16 cellular contexts compared by ENCODE assay signal in genomic region chr6:160160450-160160849, GRCh38. TPM values are rescaled to one million over a fixed set of nuclear protein-coding genes. Genes with fewer than 3 reads are reported as not detected.
DNase-seq lines count a peak whose midpoint lies in the region; ATAC-seq, FAIRE-seq and TF ChIP-seq lines count a peak whose summit lies in the region.
"Had no signal": no experiment of that assay in that cellular context is flagged by ENCODE, and none has a peak within 500 bp of the region (broad histone marks: within the 10 kb centered on the region; RNA-seq: fewer than 3 reads in every experiment).

No MANE protein-coding gene starts in this region.

- intact Hi-C loops in activated CD8-positive, alpha-beta T cell treated with anti-CD3 and anti-CD28 coated beads for 36 hours (cut with micrococcal nuclease) = no loop called here

- H2AFZ ChIP-seq in GM23338 = peak overlapping the region; percentile 50

- no peaks in the 10 kb centered on the region for H3F3A ChIP-seq in GM23338 (replicated peaks; ENCODE audit: low read depth)

- peaks cover 4% of the 10 kb centered on the region; the same call in 2 of the 3 replicates for H3K9me3 Mint-ChIP-seq in GM23338
- peaks cover 4% of the 10 kb centered on the region for H3K9me3 Mint-ChIP-seq in osteocyte (ENCODE audit: unreplicated experiment)
- H3K9me3 Mint-ChIP-seq in activated CD8-positive, alpha-beta T cell treated with anti-CD3 and anti-CD28 coated beads for 36 hours = no peaks in the 10 kb centered on the region
- H3K9me3 Mint-ChIP-seq: natural killer cell treated with Interleukin-12 subunit alpha and Interleukin-12 subunit beta and Interleukin-15 and Interleukin-18, amount 100 ng/mL, for 72 hours had no signal

- TF ChIP-seq CTCF in GM23338 (conservative IDR thresholded peaks at IDR 0.05; ENCODE audit: low read depth in 2 of 2) = no peak
- peak; percentile 14 for TF ChIP-seq CTCF in osteocyte (IDR thresholded peaks at IDR 0.05)
- no peak for TF ChIP-seq CTCF in activated CD8-positive, alpha-beta T cell treated with anti-CD3 and anti-CD28 coated beads for 36 hours (IDR thresholded peaks at IDR 0.05)

- H3K4me1 ChIP-seq in GM23338 (ENCODE audit: insufficient read depth) = peaks cover 8% of the 10 kb centered on the region; the same call in 1 of the 2 replicates

- H3K4me2 ChIP-seq in GM23338 = no peak overlapping the region
- H3K4me2 ChIP-seq: KMS-11 had no signal

- no peaks in the 10 kb centered on the region for H3K27me3 ChIP-seq in GM23338 (ENCODE audit: insufficient read depth)
- H3K27me3 ChIP-seq: gastroesophageal sphincter had no signal

- peak; percentile 58 for FAIRE-seq in endometrium (lab: Jason Lieb, UNC)
- FAIRE-seq: kidney had no signal

- no peaks in the 10 kb centered on the region for H4K20me1 ChIP-seq in GM23338 (replicated peaks; ENCODE audit: insufficient read depth)

- 0 out of 2 replicates have a peak, but pooled peaks cover 4% of the 10 kb centered on the region for H3K9me2 ChIP-seq in GM23338 (ENCODE audit: insufficient read depth)

- no peak overlapping the region for H3K27ac ChIP-seq in GM23338 (ENCODE audit: low read depth)
- H3K27ac ChIP-seq: gastroesophageal sphincter, KMS-11 had no signal

- H3K36me3 Mint-ChIP-seq in GM23338 (ENCODE audit: low read depth) (no peaks in the 10 kb centered on the region), osteocyte (ENCODE audit: unreplicated experiment) (peaks cover 22% of the 10 kb centered on the region)
- no peaks in the 10 kb centered on the region for H3K36me3 Mint-ChIP-seq in activated CD8-positive, alpha-beta T cell treated with anti-CD3 and anti-CD28 coated beads for 36 hours (ENCODE audit: low read depth)

- H3K27me3 Mint-ChIP-seq in GM23338 (ENCODE audit: insufficient read depth, low read depth, poor library complexity) (peaks cover 3% of the 10 kb centered on the region), osteocyte (ENCODE audit: unreplicated experiment) (no peaks in the 10 kb centered on the region)
- H3K27me3 Mint-ChIP-seq in activated CD8-positive, alpha-beta T cell treated with anti-CD3 and anti-CD28 coated beads for 36 hours = no peaks in the 10 kb centered on the region

- H3K4me3 Mint-ChIP-seq in GM23338 (no peak overlapping the region), osteocyte (ENCODE audit: unreplicated experiment) (no peak overlapping the region)
- no peak overlapping the region for H3K4me3 Mint-ChIP-seq in activated CD8-positive, alpha-beta T cell treated with anti-CD3 and anti-CD28 coated beads for 36 hours
- H3K4me3 Mint-ChIP-seq: activated T-cell treated with anti-CD3 and anti-CD28 coated beads, Interleukin-2, amount 50 U/mL, for 72 hours; natural killer cell treated with Interleukin-12 subunit alpha and Interleukin-12 subunit beta and Interleukin-15 and Interleukin-18, amount 100 ng/mL, for 72 hours had no signal

- H3K79me2 ChIP-seq in GM23338 (replicated peaks; ENCODE audit: insufficient read depth) = no peaks in the 10 kb centered on the region

- CTCF ChIA-PET in activated CD8-positive, alpha-beta T cell treated with anti-CD3 and anti-CD28 coated beads for 36 hours (lab: Charles Lee) = no interaction called here

- H3K4me1 Mint-ChIP-seq in GM23338 = peaks cover 22% of the 10 kb centered on the region
- H3K4me1 Mint-ChIP-seq in osteocyte (ENCODE audit: unreplicated experiment) = peaks cover 11% of the 10 kb centered on the region
- H3K4me1 Mint-ChIP-seq in activated CD8-positive, alpha-beta T cell treated with anti-CD3 and anti-CD28 coated beads for 36 hours (ENCODE audit: low read depth) = no peaks in the 10 kb centered on the region

- peak; percentile 30; the same call in 2 of the 3 replicates for ATAC-seq in GM23338
- no peak for ATAC-seq in GM21526 (IDR thresholded peaks at IDR 0.05; ENCODE audit: low FRiP score, unreplicated experiment)
- ATAC-seq in activated CD8-positive, alpha-beta T cell treated with anti-CD3 and anti-CD28 coated beads for 36 hours = no peak
- no peak for ATAC-seq in HG02885 (IDR thresholded peaks at IDR 0.05; ENCODE audit: poor library complexity, unreplicated experiment)
- ATAC-seq: activated T-cell treated with anti-CD3 and anti-CD28 coated beads, Interleukin-2, amount 50 U/mL, for 72 hours; gastroesophageal sphincter had no signal

- no peak overlapping the region for H3K4me3 ChIP-seq in GM23338
- H3K4me3 ChIP-seq: gastroesophageal sphincter had no signal

- POLR2A ChIA-PET in activated CD8-positive, alpha-beta T cell treated with anti-CD3 and anti-CD28 coated beads for 36 hours (lab: Charles Lee) = no interaction called here

- H3K27ac Mint-ChIP-seq in GM23338 = no peak overlapping the region
- no peak overlapping the region for H3K27ac Mint-ChIP-seq in osteocyte (ENCODE audit: unreplicated experiment)
- no peak overlapping the region for H3K27ac Mint-ChIP-seq in activated CD8-positive, alpha-beta T cell treated with anti-CD3 and anti-CD28 coated beads for 36 hours
- H3K27ac Mint-ChIP-seq: activated T-cell treated with anti-CD3 and anti-CD28 coated beads, Interleukin-2, amount 50 U/mL, for 72 hours; natural killer cell treated with Interleukin-12 subunit alpha and Interleukin-12 subunit beta and Interleukin-15 and Interleukin-18, amount 100 ng/mL, for 72 hours had no signal

- DNase-seq in GM23338 (ENCODE audit: low spot score) (no peak), OCI-M1 (lab: John Stamatoyannopoulos, UW) (peak; percentile 56), osteocyte (ENCODE audit: extremely low spot score, unreplicated experiment) (no peak)
- DNase-seq in activated CD8-positive, alpha-beta T cell treated with anti-CD3 and anti-CD28 coated beads for 36 hours = no peak
- DNase-seq in central memory CD4-positive, alpha-beta T cell = no peak
- DNase-seq: activated CD4-positive, alpha-beta T cell treated with anti-CD3 and anti-CD28 coated beads for 4 hours; activated T-cell treated with anti-CD3 and anti-CD28 coated beads, Interleukin-2, amount 50 U/mL, for 72 hours; effector CD4-positive, alpha-beta T cell; kidney; NCI-H2029 treated with DMSO at 0.1 percent for 48 hours had no signal

- H3K36me3 ChIP-seq in GM23338 (ENCODE audit: insufficient read depth) = no peaks in the 10 kb centered on the region
- H3K36me3 ChIP-seq: gastroesophageal sphincter had no signal

TF ChIP-seq in GM23338, 12 proteins besides CTCF, POLR2A, EP300 and RAD21 (continues in another document):
- no peak for TF ChIP-seq STAT1 (IDR thresholded peaks at IDR 0.05; ENCODE audit: unreplicated experiment)
- TF ChIP-seq ZNF331 (CRISPR knock-in tag; IDR thresholded peaks at IDR 0.05; ENCODE audit: low read depth) = no peak
- TF ChIP-seq NANOG (IDR thresholded peaks at IDR 0.05; ENCODE audit: borderline replicate concordance) = no peak

RNA-seq across cellular contexts. Expression of gene SLC22A1, which starts 38.8 kb away (rescaled TPM):
- total RNA-seq in GM23338 (2014; rRNA removed; shearing (Covaris generic)) = 0.10 TPM in 1 of 2 replicates, not detected in the other
- polyA plus RNA-seq in GM23338 (2016; fragmentation: Nextera tagmentation; extraction: Ambion mirVana) = 0.59 and 0.65 TPM in 2 replicates
- 1.0 and 1.5 TPM in 2 replicates for total RNA-seq in osteocyte
- 1 to 10 TPM in 1 of 2 experiments, under 1 TPM in 1; 0.31 to 1.1 TPM for total RNA-seq in activated CD8-positive, alpha-beta T cell treated with anti-CD3 and anti-CD28 coated beads for 36 hours
